9 cellular contexts compared by ENCODE assay signal in genomic region chr7:52609511-52609910, GRCh38.
"Had no signal": no experiment of that assay in that cellular context is flagged by ENCODE, and none has a peak within 500 bp of the region (broad histone marks: within the 10 kb centered on the region; RNA-seq: fewer than 3 reads in every experiment).

No MANE protein-coding gene starts in this region.

- H3K27me3 Mint-ChIP-seq: IgD-negative memory B cell had no signal

- H3K4me1 Mint-ChIP-seq: IgD-negative memory B cell had no signal

- H3K9me3 ChIP-seq: HAP-1 had no signal

- DNase-seq: GOT3, H7, HFFc6, KBM-7 had no signal

- FAIRE-seq: HepG2 had no signal

- H3K27ac ChIP-seq: HL-60 had no signal

- H3K4me3 ChIP-seq: HAP-1 had no signal

- ATAC-seq: HCT116, HepG2 had no signal

- H3K4me1 ChIP-seq: HAP-1 had no signal

- H3K4me3 Mint-ChIP-seq: HFFc6, IgD-negative memory B cell had no signal

- H3K27ac Mint-ChIP-seq: HFFc6, IgD-negative memory B cell had no signal

- H3K36me3 ChIP-seq: HAP-1 had no signal
